ENCODE assay signal across 8 cellular contexts in the genomic region with DNA sequence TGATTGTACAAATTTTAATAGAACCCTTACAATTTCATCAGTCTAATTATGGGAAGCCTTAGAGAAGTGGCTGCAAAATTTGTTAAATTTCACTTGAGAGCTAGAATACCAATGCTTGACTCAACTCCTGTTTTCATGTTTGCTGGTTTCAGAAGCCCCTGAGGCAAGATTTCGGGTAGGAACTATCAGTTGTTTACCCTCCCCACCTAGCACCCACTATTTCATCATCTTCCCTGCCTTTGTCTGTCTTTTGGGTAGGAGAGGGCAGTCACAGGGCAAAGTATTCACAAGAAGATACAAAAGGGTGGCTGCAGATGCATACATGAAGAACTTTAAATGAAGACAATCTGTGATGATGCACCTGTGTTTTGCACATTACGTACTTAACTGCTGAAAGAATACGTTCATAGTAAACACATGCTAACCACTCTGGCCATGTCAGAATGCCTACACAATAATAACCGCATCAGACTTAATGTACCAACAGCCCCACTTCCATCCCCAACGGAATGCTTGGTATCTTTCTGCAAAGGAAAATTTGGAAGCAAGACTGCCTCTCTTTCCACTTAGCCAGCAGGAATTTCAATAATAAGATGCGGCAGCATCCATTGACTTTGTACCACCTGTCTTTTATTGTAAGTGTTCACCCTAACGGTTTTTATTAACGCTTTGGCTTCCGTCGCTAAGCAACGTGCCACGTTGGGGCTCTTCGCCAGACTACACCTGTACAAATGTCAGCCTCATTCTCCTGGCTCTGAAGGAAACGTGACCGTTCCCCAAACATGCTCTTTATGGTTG. TPM values are rescaled to one million over a fixed set of nuclear protein-coding genes. Genes with fewer than 3 reads are reported as not detected.
DNase-seq lines count a peak whose midpoint lies in the region; ATAC-seq and TF ChIP-seq lines count a peak whose summit lies in the region.

No MANE protein-coding gene starts in this region.

- POLR2A ChIA-PET in T-cell (lab: Charles Lee) = no interaction called here

- no peak for TF ChIP-seq CTCF in thoracic aorta (IDR thresholded peaks at IDR 0.05)
- no peak for TF ChIP-seq CTCF in omental fat pad (IDR thresholded peaks at IDR 0.05)

- H3K27ac ChIP-seq in thoracic aorta = no peak overlapping the region

- peaks cover 20% of the 10 kb centered on the region for H3K4me1 Mint-ChIP-seq in activated naive CD4-positive, alpha-beta T cell treated with anti-CD3 and anti-CD28 coated beads for 36 hours (ENCODE audit: low read depth)
- H3K4me1 Mint-ChIP-seq in T-cell = peaks cover 19% of the 10 kb centered on the region in 3 donors

- CTCF ChIA-PET in activated naive CD4-positive, alpha-beta T cell treated with anti-CD3 and anti-CD28 coated beads for 36 hours (lab: Charles Lee) = interaction anchor here (0.6 to 11.2 kb wide), 11 partner anchors 12 to 338 kb away, joined by 3 to 132 read pairs (median 5); no protein-coding TSS in a partner anchor
- CTCF ChIA-PET in T-cell (lab: Charles Lee) = interaction anchor here (0.6 to 1.7 kb wide), 8 partner anchors 12 to 1631 kb away, joined by 3 to 9 read pairs (median 4); no protein-coding TSS in a partner anchor

- H3K36me3 ChIP-seq in iPS-15b (ENCODE audit: control insufficient read depth, insufficient read depth, low read length) (no peaks in the 10 kb centered on the region), thoracic aorta (no peaks in the 10 kb centered on the region)

- H3K9me3 ChIP-seq in iPS-15b (ENCODE audit: control insufficient read depth, insufficient read depth, low read length) (no peaks in the 10 kb centered on the region), thoracic aorta (no peaks in the 10 kb centered on the region)

- intact Hi-C loops in activated naive CD4-positive, alpha-beta T cell treated with anti-CD3 and anti-CD28 coated beads for 36 hours (cut with micrococcal nuclease) = loop anchor here (1.0 kb wide), 2 partner anchors 31 to 85 kb away; a partner anchor contains a TSS

- H3K27ac Mint-ChIP-seq in activated naive CD4-positive, alpha-beta T cell treated with anti-CD3 and anti-CD28 coated beads for 36 hours = no peak overlapping the region
- H3K27ac Mint-ChIP-seq in T-cell = peak overlapping the region in 1 of 2 donors; percentile 19

- H3K27me3 Mint-ChIP-seq in activated naive CD4-positive, alpha-beta T cell treated with anti-CD3 and anti-CD28 coated beads for 36 hours (ENCODE audit: low read depth) = peaks cover 8% of the 10 kb centered on the region
- peaks cover 5 to 6% of the 10 kb centered on the region in 2 donors for H3K27me3 Mint-ChIP-seq in T-cell

- peak overlapping the region; percentile 79 for H3K4me3 Mint-ChIP-seq in activated naive CD4-positive, alpha-beta T cell treated with anti-CD3 and anti-CD28 coated beads for 36 hours
- H3K4me3 Mint-ChIP-seq in T-cell = peak overlapping the region; percentile 77 to 86 (median 86)

- no peak for DNase-seq in activated naive CD4-positive, alpha-beta T cell treated with anti-CD3 and anti-CD28 coated beads for 36 hours
- DNase-seq in activated naive CD4-positive, alpha-beta T cell (lab: John Stamatoyannopoulos, UW) = no peak
- DNase-seq in T-cell = no peak
- DNase-seq in thoracic aorta (ENCODE audit: low spot score) = no peak
- DNase-seq in anterior cingulate cortex (lab: John Stamatoyannopoulos, UW) = no peak
- DNase-seq in effector CD8-positive, alpha-beta T cell (lab: John Stamatoyannopoulos, UW) = no peak
- DNase-seq in omental fat pad (ENCODE audit: low spot score) = no peak

- no peak for ATAC-seq in T-cell (replicated peaks in 1 of 4)
- ATAC-seq in thoracic aorta (ENCODE audit: insufficient number of reproducible peaks, low FRiP score, low read depth) = no peak
- ATAC-seq in omental fat pad (ENCODE audit: low FRiP score) = no peak

- no peak overlapping the region for H3K9ac ChIP-seq in iPS-15b (ENCODE audit: low read depth, low read length)

- no peaks in the 10 kb centered on the region for H3K9me3 Mint-ChIP-seq in activated naive CD4-positive, alpha-beta T cell treated with anti-CD3 and anti-CD28 coated beads for 36 hours
- no peaks in the 10 kb centered on the region for H3K9me3 Mint-ChIP-seq in T-cell

- H3K27me3 ChIP-seq in iPS-15b (ENCODE audit: control insufficient read depth, insufficient read depth, low read length) = no peaks in the 10 kb centered on the region
- no peaks in the 10 kb centered on the region for H3K27me3 ChIP-seq in thoracic aorta (replicated peaks; ENCODE audit: insufficient read depth)

- peaks cover 10% of the 10 kb centered on the region for H3K4me1 ChIP-seq in iPS-15b (ENCODE audit: control insufficient read depth, insufficient read depth, low read length)
- H3K4me1 ChIP-seq in thoracic aorta (ENCODE audit: control insufficient read depth in 1 of 2, low read depth in 2 of 2) = peaks cover 0 to 23% of the 10 kb centered on the region in 2 donors

- H3K4me3 ChIP-seq in iPS-15b (ENCODE audit: low read depth, low read length) (peak overlapping the region; percentile 14), thoracic aorta (peak overlapping the region; percentile 73)

- H3K36me3 Mint-ChIP-seq in activated naive CD4-positive, alpha-beta T cell treated with anti-CD3 and anti-CD28 coated beads for 36 hours (ENCODE audit: low read depth) = no peaks in the 10 kb centered on the region
- H3K36me3 Mint-ChIP-seq in T-cell = no peaks in the 10 kb centered on the region

RNA-seq across cellular contexts. Expression of a gene that starts 30.4 kb away (rescaled TPM):
- total RNA-seq in activated naive CD4-positive, alpha-beta T cell treated with anti-CD3 and anti-CD28 coated beads for 36 hours = 1,000 to 10,000 TPM; 3,331 to 3,631 TPM
- total RNA-seq in T-cell = 1,000 to 10,000 TPM; 6,680 to 8,997 (median 7,956) TPM
- total RNA-seq in thoracic aorta = 1,000 to 10,000 TPM; 1,970 to 2,340 TPM
- 1,000 to 10,000 TPM; 3,407 to 5,053 (median 4,011) TPM for total RNA-seq in omental fat pad
